In genomic region chr20:62239278-62239879, GRCh38 we compare ENCODE assay signal across 1 cellular context.
TF ChIP-seq lines count a peak whose summit lies in the region.

No MANE protein-coding gene starts in this region.

TF ChIP-seq in HepG2, 621 proteins besides CTCF, POLR2A, EP300 and RAD21 (continued from another document and continues in another):
- TF ChIP-seq ZNF704 (CRISPR knock-in tag; IDR thresholded peaks at IDR 0.05; ENCODE audit: borderline replicate concordance) (peak; percentile 40; the same call in 1 of the 2 replicates), ZNF224 (CRISPR knock-in tag; IDR thresholded peaks at IDR 0.05) (peak; percentile 56; the same call in 1 of the 2 replicates), ETV6 (CRISPR knock-in tag; conservative IDR thresholded peaks at IDR 0.05) (peak; percentile 11; the same call in 1 of the 2 replicates), MXD4 (CRISPR knock-in tag; IDR thresholded peaks at IDR 0.05) (0 out of 2 replicates have a peak, but pooled peaks have one; percentile 39), NRL (CRISPR knock-in tag; IDR thresholded peaks at IDR 0.05; ENCODE audit: borderline replicate concordance) (peak; percentile 76), ZNF274 (CRISPR knock-in tag; IDR thresholded peaks at IDR 0.05) (peak; percentile 23; the same call in 1 of the 2 replicates), ZNF670 (CRISPR knock-in tag; IDR thresholded peaks at IDR 0.05; ENCODE audit: borderline replicate concordance) (peak; percentile 4), ZNF770 (CRISPR knock-in tag; IDR thresholded peaks at IDR 0.05) (peak; percentile 17; the same call in 1 of the 2 replicates), ZNF451 (CRISPR knock-in tag; IDR thresholded peaks at IDR 0.05) (0 out of 2 replicates have a peak, but pooled peaks have one; percentile 34), TFAP4 (IDR thresholded peaks at IDR 0.05; ENCODE audit: borderline replicate concordance, low read depth) (peak; percentile 58; the same call in 1 of the 2 replicates), ATF7-NPFF (CRISPR knock-in tag; IDR thresholded peaks at IDR 0.05; ENCODE audit: low read depth) (peak; percentile 55; the same call in 1 of the 2 replicates), ZNF331 (CRISPR knock-in tag; IDR thresholded peaks at IDR 0.05) (peak; percentile 48; the same call in 1 of the 2 replicates), CEBPB (IDR thresholded peaks at IDR 0.05; ENCODE audit: borderline replicate concordance, low read depth, low read length) (no peak), ZNF333 (CRISPR knock-in tag; IDR thresholded peaks at IDR 0.05; ENCODE audit: borderline replicate concordance) (peak; percentile 18; the same call in 1 of the 2 replicates), HOXD1 (CRISPR knock-in tag; IDR thresholded peaks at IDR 0.05) (peak; percentile 34; the same call in 1 of the 2 replicates), GABPA (IDR thresholded peaks at IDR 0.05; ENCODE audit: low read depth, low read length) (no peak), GABPA (CRISPR knock-in tag; IDR thresholded peaks at IDR 0.05; ENCODE audit: low read depth) (peak; percentile 12; the same call in 1 of the 2 replicates), CENPX (CRISPR knock-in tag; IDR thresholded peaks at IDR 0.05) (no peak), ZNF441 (CRISPR knock-in tag; IDR thresholded peaks at IDR 0.05; ENCODE audit: borderline replicate concordance) (0 out of 2 replicates have a peak, but pooled peaks have one; percentile 25), ZNF83 (CRISPR knock-in tag; IDR thresholded peaks at IDR 0.05; ENCODE audit: borderline replicate concordance) (0 out of 2 replicates have a peak, but pooled peaks have one; percentile 58), IKZF5 (CRISPR knock-in tag; IDR thresholded peaks at IDR 0.05) (peak; percentile 26; the same call in 1 of the 2 replicates), ZNF788 (CRISPR knock-in tag; IDR thresholded peaks at IDR 0.05; ENCODE audit: borderline replicate concordance) (peak; percentile 70; the same call in 1 of the 2 replicates), MXD1 (CRISPR knock-in tag; IDR thresholded peaks at IDR 0.05) (peak; percentile 24; the same call in 1 of the 2 replicates), ZFX (CRISPR knock-in tag; IDR thresholded peaks at IDR 0.05; ENCODE audit: low read depth) (peak; percentile 64), ZFY (CRISPR knock-in tag; IDR thresholded peaks at IDR 0.05) (peak; percentile 48), ONECUT2 (CRISPR knock-in tag; IDR thresholded peaks at IDR 0.05) (no peak), FOXC1 (CRISPR knock-in tag; IDR thresholded peaks at IDR 0.05; ENCODE audit: borderline replicate concordance) (0 out of 2 replicates have a peak, but pooled peaks have one; percentile 3), NCOA1 (CRISPR knock-in tag; IDR thresholded peaks at IDR 0.05) (no peak), HNRNPLL (IDR thresholded peaks at IDR 0.05; ENCODE audit: low read depth, low read length, poor library complexity, severe bottlenecking) (peak; percentile 28), AHR (CRISPR knock-in tag; IDR thresholded peaks at IDR 0.05) (no peak), DNMT3B (CRISPR knock-in tag; conservative IDR thresholded peaks at IDR 0.05) (0 out of 2 replicates have a peak, but pooled peaks have one; percentile 16), THAP7 (CRISPR knock-in tag; IDR thresholded peaks at IDR 0.05) (no peak), THAP9 (CRISPR knock-in tag; IDR thresholded peaks at IDR 0.05; ENCODE audit: borderline replicate concordance) (peak; percentile 73), ARNT2 (CRISPR knock-in tag; IDR thresholded peaks at IDR 0.05; ENCODE audit: low read depth) (no peak; the same call in 1 of the 2 replicates), ZKSCAN5 (CRISPR knock-in tag; IDR thresholded peaks at IDR 0.05) (no peak), PCBP1 (IDR thresholded peaks at IDR 0.05; ENCODE audit: borderline replicate concordance, low read depth, low read length) (peak; percentile 16; the same call in 1 of the 2 replicates), ZBTB14 (CRISPR knock-in tag; IDR thresholded peaks at IDR 0.05) (0 out of 2 replicates have a peak, but pooled peaks have one; percentile 16), TSC22D2 (CRISPR knock-in tag; IDR thresholded peaks at IDR 0.05; ENCODE audit: borderline replicate concordance) (peak; percentile 77; the same call in 1 of the 2 replicates), TOPORS (CRISPR knock-in tag; IDR thresholded peaks at IDR 0.05) (0 out of 2 replicates have a peak, but pooled peaks have one; percentile 69), DMTF1 (CRISPR knock-in tag; IDR thresholded peaks at IDR 0.05) (no peak), CREBL2 (CRISPR knock-in tag; IDR thresholded peaks at IDR 0.05; ENCODE audit: borderline replicate concordance) (0 out of 2 replicates have a peak, but pooled peaks have one; percentile 42), GABPB1 (CRISPR knock-in tag; IDR thresholded peaks at IDR 0.05) (0 out of 2 replicates have a peak, but pooled peaks have one; percentile 1), ZNF687 (CRISPR knock-in tag; IDR thresholded peaks at IDR 0.05) (peak; percentile 94), MAFK (conservative IDR thresholded peaks at IDR 0.05 in 1 of 2, IDR thresholded peaks at IDR 0.05 in 1 of 2; ENCODE audit: low read length in 2 of 2) (0 out of 4 replicates have a peak, but pooled peaks of 1 of the 2 experiments have one; percentile 0)
